Comparison of ENCODE assay signal across 9 cellular contexts in genomic region chr6:150813993-150814359, GRCh38. TPM values are rescaled to one million over a fixed set of nuclear protein-coding genes. Genes with fewer than 3 reads are reported as not detected.
DNase-seq lines count a peak whose midpoint lies in the region; ATAC-seq and TF ChIP-seq lines count a peak whose summit lies in the region.
"Had no signal": no experiment of that assay in that cellular context is flagged by ENCODE, and none has a peak within 500 bp of the region (broad histone marks: within the 10 kb centered on the region; RNA-seq: fewer than 3 reads in every experiment).

No MANE protein-coding gene starts in this region.

- no peak for DNase-seq in A673 (ENCODE audit: low spot score)
- no peak for DNase-seq in endothelial cell (ENCODE audit: low spot score)
- no peak for DNase-seq in vagina (ENCODE audit: extremely low spot score in 2 of 2)
- DNase-seq in stimulated activated CD4-positive, alpha-beta T cell treated with anti-CD3 and anti-CD28 coated beads, Interleukin-2, amount 100 ng/mL, for 24 hours: no peak
- no peak for DNase-seq in NCI-H748 treated with DMSO at 0.1 percent for 48 hours (lab: John Stamatoyannopoulos, UW)
- no peak for DNase-seq in MV-4-11 (lab: John Stamatoyannopoulos, UW)
- DNase-seq: right cardiac atrium had no signal

- H3K9me3 ChIP-seq in A673 (ENCODE audit: low read depth, low read length, poor library complexity, severe bottlenecking): no peaks in the 10 kb centered on the region
- no peaks in the 10 kb centered on the region for H3K9me3 ChIP-seq in vagina

- H3K36me3 Mint-ChIP-seq in endothelial cell (ENCODE audit: low read depth, unreplicated experiment): peaks cover 73% of the 10 kb centered on the region

- no peak overlapping the region for H3K4me3 Mint-ChIP-seq in endothelial cell (ENCODE audit: unreplicated experiment)

- TF ChIP-seq CTCF in A673 (conservative IDR thresholded peaks at IDR 0.05; ENCODE audit: low read depth, low read length): no peak
- TF ChIP-seq CTCF in endothelial cell (IDR thresholded peaks at IDR 0.05; ENCODE audit: unreplicated experiment): no peak
- no peak for TF ChIP-seq CTCF in vagina (IDR thresholded peaks at IDR 0.05)

- H3K36me3 ChIP-seq in A673 (ENCODE audit: insufficient read depth, low read length, poor library complexity, severe bottlenecking) (no peaks in the 10 kb centered on the region), vagina (peaks cover 0 to 3% of the 10 kb centered on the region in 2 donors)

- peaks cover 22% of the 10 kb centered on the region for H3K27me3 Mint-ChIP-seq in endothelial cell (ENCODE audit: unreplicated experiment)

- no peak for TF ChIP-seq POLR2A in vagina (IDR thresholded peaks at IDR 0.05)

- POLR2A ChIA-PET in A673 (lab: Charles Lee; ENCODE audit: low non-redundant PET): no interaction called here

- H3K27me3 ChIP-seq in A673 (replicated peaks; ENCODE audit: insufficient read depth, low read depth, low read length, poor library complexity) (no peaks in the 10 kb centered on the region), vagina (no peaks in the 10 kb centered on the region)

- intact Hi-C loops in A673 (cut with micrococcal nuclease; ENCODE audit: unreplicated experiment) (loop anchor here (2.0 kb wide), 1 partner anchor 879 kb away; no protein-coding TSS in a partner anchor), vagina (cut with DNase I) (loop anchor here (5.0 kb wide), 1 partner anchor 402 kb away; no protein-coding TSS in a partner anchor)

- H3K4me3 ChIP-seq in A673 (ENCODE audit: low read depth, low read length, poor library complexity, severe bottlenecking) (no peak overlapping the region), vagina (no peak overlapping the region)

- ATAC-seq in GM19397 (IDR thresholded peaks at IDR 0.05; ENCODE audit: unreplicated experiment): peak; percentile 47
- ATAC-seq in HG03460 (IDR thresholded peaks at IDR 0.05; ENCODE audit: unreplicated experiment): peak; percentile 65

- H3K4me1 ChIP-seq in A673 (ENCODE audit: insufficient read depth, low read length, poor library complexity, severe bottlenecking): peaks cover 30% of the 10 kb centered on the region
- peaks cover 5% of the 10 kb centered on the region for H3K4me1 ChIP-seq in vagina

- BruUV-seq in A673 (replicated peaks; lab: Mats Ljungman, UMichigan): no TSS peak

- peak overlapping the region; percentile 87 for H3K27ac Mint-ChIP-seq in endothelial cell (ENCODE audit: unreplicated experiment)

- no peaks in the 10 kb centered on the region for H3K9me3 Mint-ChIP-seq in endothelial cell (ENCODE audit: unreplicated experiment)

- CTCF ChIA-PET in A673 (lab: Charles Lee): interaction anchor here (0.7 to 4.0 kb wide), 2 partner anchors 329 to 396 kb away, joined by 4 to 60 read pairs; no protein-coding TSS in a partner anchor

- peak overlapping the region; percentile 61 for H3K27ac ChIP-seq in A673 (ENCODE audit: low read depth, low read length, poor library complexity, severe bottlenecking)
- H3K27ac ChIP-seq in vagina: peak overlapping the region; percentile 13

- peaks cover 24% of the 10 kb centered on the region for H3K4me1 Mint-ChIP-seq in endothelial cell (ENCODE audit: unreplicated experiment)

RNA-seq across cellular contexts. Expression of gene MTHFD1L, which starts 51.5 kb away (rescaled TPM):
- total RNA-seq in A673 (2021) (78.7 and 90.7 TPM in 2 replicates), endothelial cell (ENCODE audit: unreplicated experiment) (66.0 TPM), vagina (2.7 TPM)

Comparison
In these comparisons a context has a peak if more than half of its experiments do, and no peak if none do; other contexts are left out.
1. RNA of gene MTHFD1L, which starts 51.5 kb away (total RNA-seq): 78.7 to 90.7 TPM in A673 and 66.0 TPM in endothelial cell (single experiment); 2.7 TPM in vagina (single experiment); every median in the first group is over 10 times any median in the second.